32 cellular contexts compared by ENCODE assay signal in genomic region chr17:66934040-66934439, GRCh38. TPM values are rescaled to one million over a fixed set of nuclear protein-coding genes. Genes with fewer than 3 reads are reported as not detected.
"Had no signal": no experiment of that assay in that cellular context is flagged by ENCODE, and none has a peak within 500 bp of the region (broad histone marks: within the 10 kb centered on the region; RNA-seq: fewer than 3 reads in every experiment).

No MANE protein-coding gene starts in this region.

- H3K4me3 Mint-ChIP-seq: activated CD4-positive, alpha-beta memory T cell treated with anti-CD3 and anti-CD28 coated beads, Interleukin-2, amount 10 ng/mL, durations not matched to agents 7 days and 5 days; activated CD4-positive, alpha-beta T cell treated with anti-CD3 and anti-CD28 coated beads for 36 hours; activated CD4-positive, alpha-beta T cell treated with anti-CD3 and anti-CD28 coated beads, Interleukin-2, amount 10 ng/mL, durations not matched to agents 24 days and 14 days; activated naive CD4-positive, alpha-beta T cell treated with anti-CD3 and anti-CD28 coated beads, Interleukin-2, amount 10 ng/mL, durations not matched to agents 7 days and 5 days; activated naive CD8-positive, alpha-beta T cell treated with anti-CD3 and anti-CD28 coated beads, Interleukin-2, amount 10 ng/mL, durations not matched to agents 7 days and 5 days; activated T-cell treated with anti-CD3 and anti-CD28 coated beads, Interleukin-2, amount 50 U/mL, for 24 hours; activated T-cell treated with anti-CD3 and anti-CD28 coated beads, Interleukin-2, amount 50 U/mL, for 72 hours; brain; dendritic cell treated with granulocyte-macrophage colony-stimulating factor and Interleukin-4, amounts not matched to agents 40 ng/mL and 50 ng/mL, for 4 days had no signal

- ATAC-seq: activated CD4-positive, alpha-beta T cell treated with anti-CD3 and anti-CD28 coated beads for 36 hours; activated naive CD4-positive, alpha-beta T cell treated with anti-CD3 and anti-CD28 coated beads, Interleukin-2, amount 50 U/mL, for 72 hours; activated T-cell treated with anti-CD3 and anti-CD28 coated beads, Interleukin-2, amount 50 U/mL, for 72 hours; foreskin keratinocyte; gastroesophageal sphincter had no signal

- H3K4me1 ChIP-seq: ascending aorta, breast epithelium, esophagus muscularis mucosa, foreskin keratinocyte, gastroesophageal sphincter had no signal

- H3K9me3 ChIP-seq: ascending aorta, breast epithelium, esophagus muscularis mucosa had no signal

- H3K4me1 Mint-ChIP-seq: activated CD4-positive, alpha-beta memory T cell treated with anti-CD3 and anti-CD28 coated beads, Interleukin-2, amount 10 ng/mL, durations not matched to agents 7 days and 5 days; activated CD4-positive, alpha-beta T cell treated with anti-CD3 and anti-CD28 coated beads for 36 hours; activated CD4-positive, alpha-beta T cell treated with anti-CD3 and anti-CD28 coated beads, Interleukin-2, amount 10 ng/mL, durations not matched to agents 24 days and 14 days; activated naive CD4-positive, alpha-beta T cell treated with anti-CD3 and anti-CD28 coated beads, Interleukin-2, amount 10 ng/mL, durations not matched to agents 7 days and 5 days; activated naive CD8-positive, alpha-beta T cell treated with anti-CD3 and anti-CD28 coated beads, Interleukin-2, amount 10 ng/mL, durations not matched to agents 7 days and 5 days had no signal

- DNase-seq: activated CD4-positive, alpha-beta memory T cell treated with anti-CD3 and anti-CD28 coated beads, Interleukin-2, amount 10 ng/mL, durations not matched to agents 7 days and 5 days; activated CD4-positive, alpha-beta T cell treated with anti-CD3 and anti-CD28 coated beads for 36 hours; activated CD4-positive, alpha-beta T cell treated with anti-CD3 and anti-CD28 coated beads, Interleukin-2, amount 10 ng/mL, durations not matched to agents 24 days and 14 days; activated CD4-positive, alpha-beta T cell treated with anti-CD3 and anti-CD28 coated beads, Interleukin-2, amount 50 U/mL, for 4 hours; activated CD4-positive, CD25-positive, alpha-beta regulatory T cell; activated CD4-positive, CD25-positive, alpha-beta regulatory T cell treated with anti-CD3 and anti-CD28 coated beads, Interleukin-2, amount 50 U/mL, for 72 hours; activated CD8-positive, alpha-beta memory T cell treated with anti-CD3 and anti-CD28 coated beads, Interleukin-2, amount 50 U/mL, for 48 hours; activated gamma-delta T cell; activated naive CD4-positive, alpha-beta T cell; activated naive CD4-positive, alpha-beta T cell treated with anti-CD3 and anti-CD28 coated beads, Interleukin-2, amount 10 ng/mL, durations not matched to agents 7 days and 5 days; activated naive CD8-positive, alpha-beta T cell treated with anti-CD3 and anti-CD28 coated beads, Interleukin-2, amount 10 ng/mL, durations not matched to agents 7 days and 5 days; activated T-cell treated with anti-CD3 and anti-CD28 coated beads for 4 hours; activated T-cell treated with anti-CD3 and anti-CD28 coated beads, Interleukin-2, amount 50 U/mL, for 24 hours; activated T-cell treated with anti-CD3 and anti-CD28 coated beads, Interleukin-2, amount 50 U/mL, for 72 hours; central memory CD4-positive, alpha-beta T cell; cerebellar nuclear complex; dorsolateral prefrontal cortex; effector memory CD4-positive, alpha-beta T cell; erythroblast; foreskin keratinocyte; T-helper 2 cell had no signal

- H3K9me3 Mint-ChIP-seq: activated CD4-positive, alpha-beta memory T cell treated with anti-CD3 and anti-CD28 coated beads, Interleukin-2, amount 10 ng/mL, durations not matched to agents 7 days and 5 days; activated CD4-positive, alpha-beta T cell treated with anti-CD3 and anti-CD28 coated beads, Interleukin-2, amount 10 ng/mL, durations not matched to agents 24 days and 14 days; activated naive CD4-positive, alpha-beta T cell treated with anti-CD3 and anti-CD28 coated beads, Interleukin-2, amount 10 ng/mL, durations not matched to agents 7 days and 5 days; activated T-cell treated with anti-CD3 and anti-CD28 coated beads, Interleukin-2, amount 50 U/mL, for 24 hours had no signal

- H3K4me3 ChIP-seq: ascending aorta, breast epithelium, cardiac muscle cell, coronary artery, dorsolateral prefrontal cortex, esophagus muscularis mucosa, gastroesophageal sphincter had no signal

- H3K27ac Mint-ChIP-seq: activated CD4-positive, alpha-beta memory T cell treated with anti-CD3 and anti-CD28 coated beads, Interleukin-2, amount 10 ng/mL, durations not matched to agents 7 days and 5 days; activated CD4-positive, alpha-beta T cell treated with anti-CD3 and anti-CD28 coated beads for 36 hours; activated CD4-positive, alpha-beta T cell treated with anti-CD3 and anti-CD28 coated beads, Interleukin-2, amount 10 ng/mL, durations not matched to agents 24 days and 14 days; activated naive CD4-positive, alpha-beta T cell treated with anti-CD3 and anti-CD28 coated beads, Interleukin-2, amount 10 ng/mL, durations not matched to agents 7 days and 5 days; activated naive CD8-positive, alpha-beta T cell treated with anti-CD3 and anti-CD28 coated beads, Interleukin-2, amount 10 ng/mL, durations not matched to agents 7 days and 5 days; activated T-cell treated with anti-CD3 and anti-CD28 coated beads, Interleukin-2, amount 50 U/mL, for 24 hours; activated T-cell treated with anti-CD3 and anti-CD28 coated beads, Interleukin-2, amount 50 U/mL, for 72 hours; dendritic cell treated with granulocyte-macrophage colony-stimulating factor and Interleukin-4, amounts not matched to agents 40 ng/mL and 50 ng/mL, for 4 days had no signal

- H3K36me3 Mint-ChIP-seq: activated naive CD4-positive, alpha-beta T cell treated with anti-CD3 and anti-CD28 coated beads, Interleukin-2, amount 10 ng/mL, durations not matched to agents 7 days and 5 days; activated naive CD4-positive, alpha-beta T cell treated with anti-CD3 and anti-CD28 coated beads, Interleukin-2, amount 50 U/mL, for 72 hours; activated naive CD8-positive, alpha-beta T cell treated with anti-CD3 and anti-CD28 coated beads, Interleukin-2, amount 10 ng/mL, durations not matched to agents 7 days and 5 days had no signal

- H3K27me3 ChIP-seq: ascending aorta, cardiac muscle cell had no signal

- H3K36me3 ChIP-seq: ascending aorta, breast epithelium, cardiac muscle cell, esophagus muscularis mucosa, gastroesophageal sphincter had no signal

- H3K27ac ChIP-seq: ascending aorta, breast epithelium, cardiac muscle cell, coronary artery, dorsolateral prefrontal cortex, esophagus muscularis mucosa, foreskin keratinocyte, gastroesophageal sphincter had no signal

RNA-seq across cellular contexts. Expression of gene CACNG4, which starts 30.5 kb away (rescaled TPM):
- total RNA-seq: activated CD4-positive, alpha-beta memory T cell treated with anti-CD3 and anti-CD28 coated beads, Interleukin-2, amount 10 ng/mL, durations not matched to agents 7 days and 5 days; activated CD4-positive, alpha-beta T cell treated with anti-CD3 and anti-CD28 coated beads for 36 hours; activated CD4-positive, alpha-beta T cell treated with anti-CD3 and anti-CD28 coated beads, Interleukin-2, amount 10 ng/mL, durations not matched to agents 24 days and 14 days; activated naive CD4-positive, alpha-beta T cell treated with anti-CD3 and anti-CD28 coated beads, Interleukin-2, amount 50 U/mL, for 72 hours; activated naive CD8-positive, alpha-beta T cell treated with anti-CD3 and anti-CD28 coated beads, Interleukin-2, amount 10 ng/mL, durations not matched to agents 7 days and 5 days; activated T-cell treated with anti-CD3 and anti-CD28 coated beads, Interleukin-2, amount 50 U/mL, for 72 hours; ascending aorta; glomerular endothelial cell; T-helper 1 cell treated with Interleukin-12 subunit alpha and Interleukin-12 subunit beta and Interleukin-4 antibody, amounts not matched to agents 30 ng/mL and 1 ng/mL, for 36 hours had no signal
